Comparison of ENCODE assay signal across 22 cellular contexts in the genomic region with DNA sequence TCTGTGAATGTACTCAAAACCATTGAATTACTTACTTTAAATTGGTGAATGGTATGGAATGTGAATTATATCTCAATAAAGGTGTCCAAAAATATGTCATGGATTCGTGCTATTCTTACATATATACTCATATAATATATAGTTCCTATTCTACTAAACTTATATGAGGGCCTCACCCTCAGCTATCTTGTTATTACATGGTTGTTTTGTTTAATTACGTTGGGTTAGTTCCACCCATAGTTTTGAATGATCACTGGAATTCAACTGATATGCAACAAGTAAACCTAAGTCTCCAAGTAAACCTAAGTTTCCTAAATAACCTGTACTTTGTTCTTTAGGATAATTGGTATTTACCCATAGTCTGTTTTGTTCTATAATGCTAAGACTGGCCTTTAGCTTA. TPM values are rescaled to one million over a fixed set of nuclear protein-coding genes. Genes with fewer than 3 reads are reported as not detected.
DNase-seq lines count a peak whose midpoint lies in the region; ATAC-seq, FAIRE-seq and TF ChIP-seq lines count a peak whose summit lies in the region.
"Had no signal": no experiment of that assay in that cellular context is flagged by ENCODE, and none has a peak within 500 bp of the region (broad histone marks: within the 10 kb centered on the region; RNA-seq: fewer than 3 reads in every experiment).

No MANE protein-coding gene starts in this region.

- peak; percentile 81 for FAIRE-seq in astrocyte (lab: Jason Lieb, UNC)
- peak; percentile 92 for FAIRE-seq in pancreas (lab: Jason Lieb, UNC)
- FAIRE-seq: A204.1, D721Med, G401.6, GM12891, GM19239 had no signal

- H3K4me2 ChIP-seq in astrocyte (ENCODE audit: low read length), result no peak overlapping the region
- H3K4me2 ChIP-seq: BLaER1 treated with 17β-estradiol and CSF1 and Interleukin-3, amounts not matched to agents 10 nM and 100 nM had no signal

- no peak overlapping the region for H3K9ac ChIP-seq in astrocyte (ENCODE audit: low read length)
- H3K9ac ChIP-seq: BLaER1 treated with 17β-estradiol and CSF1 and Interleukin-3, amounts not matched to agents 10 nM and 100 nM had no signal

- H3K27ac Mint-ChIP-seq in astrocyte (ENCODE audit: unreplicated experiment), result no peak overlapping the region
- H3K27ac Mint-ChIP-seq: B cell; CD4-positive, alpha-beta T cell; CD8-positive, alpha-beta T cell had no signal

- H3K36me3 ChIP-seq in astrocyte (ENCODE audit: insufficient read depth, low read length) (no peaks in the 10 kb centered on the region), pancreas (no peaks in the 10 kb centered on the region)
- H3K36me3 ChIP-seq: BLaER1 treated with 17β-estradiol and CSF1 and Interleukin-3, amounts not matched to agents 10 nM and 100 nM had no signal

- in situ Hi-C loops in KBM-7 (cut with MboI; ENCODE audit: low pct_unique_long_range_greater_than_20kb, low sequenced_read_pairs), result no loop called here

- no peak overlapping the region for H2AFZ ChIP-seq in astrocyte (ENCODE audit: low read depth, low read length)

- no peaks in the 10 kb centered on the region for H4K20me1 ChIP-seq in astrocyte (ENCODE audit: insufficient read depth, low read length)
- H4K20me1 ChIP-seq: BLaER1 treated with 17β-estradiol and CSF1 and Interleukin-3, amounts not matched to agents 10 nM and 100 nM had no signal

- no peak overlapping the region for H3K4me3 Mint-ChIP-seq in astrocyte (ENCODE audit: unreplicated experiment)
- H3K4me3 Mint-ChIP-seq: B cell; CD4-positive, alpha-beta T cell; CD8-positive, alpha-beta T cell had no signal

- H3K9me3 ChIP-seq in astrocyte (ENCODE audit: insufficient read depth, low read depth, low read length) (no peaks in the 10 kb centered on the region), pancreas (no peaks in the 10 kb centered on the region)
- H3K9me3 ChIP-seq: BLaER1 treated with 17β-estradiol and CSF1 and Interleukin-3, amounts not matched to agents 10 nM and 100 nM; Caco-2 had no signal

- no peaks in the 10 kb centered on the region for H3K9me3 Mint-ChIP-seq in astrocyte (ENCODE audit: unreplicated experiment)
- H3K9me3 Mint-ChIP-seq: CD4-positive, alpha-beta T cell; CD8-positive, alpha-beta T cell had no signal

- peak; percentile 91 for ATAC-seq in left colon
- ATAC-seq in pancreas, result no peak
- ATAC-seq: CD8-positive, alpha-beta T cell had no signal

- H3K79me2 ChIP-seq in astrocyte (ENCODE audit: insufficient read depth, low read length), result no peaks in the 10 kb centered on the region

- H3K4me1 ChIP-seq in astrocyte (ENCODE audit: insufficient read depth, low read length), result no peaks in the 10 kb centered on the region
- no peaks in the 10 kb centered on the region for H3K4me1 ChIP-seq in pancreas
- H3K4me1 ChIP-seq: Caco-2 had no signal

- H3K4me3 ChIP-seq in astrocyte (ENCODE audit: insufficient read depth, low read depth, low read length) (no peak overlapping the region), pancreas (no peak overlapping the region)
- H3K4me3 ChIP-seq: BLaER1 treated with 17β-estradiol and CSF1 and Interleukin-3, amounts not matched to agents 10 nM and 100 nM had no signal

- no peaks in the 10 kb centered on the region for H3K36me3 Mint-ChIP-seq in astrocyte (ENCODE audit: low read depth, unreplicated experiment)
- H3K36me3 Mint-ChIP-seq: CD8-positive, alpha-beta T cell had no signal

- peaks cover 3% of the 10 kb centered on the region for H3K4me1 Mint-ChIP-seq in astrocyte (ENCODE audit: low read depth, unreplicated experiment)
- H3K4me1 Mint-ChIP-seq: B cell had no signal

- no peaks in the 10 kb centered on the region for H3K27me3 Mint-ChIP-seq in astrocyte (ENCODE audit: low read depth, unreplicated experiment)
- H3K27me3 Mint-ChIP-seq: B cell; CD4-positive, alpha-beta T cell had no signal

- H3K27me3 ChIP-seq in astrocyte (ENCODE audit: insufficient read depth, low read length) (no peaks in the 10 kb centered on the region), pancreas (no peaks in the 10 kb centered on the region)
- H3K27me3 ChIP-seq: BLaER1 treated with 17β-estradiol and CSF1 and Interleukin-3, amounts not matched to agents 10 nM and 100 nM had no signal

- DNase-seq in astrocyte (ENCODE audit: low read depth), result no peak
- no peak for DNase-seq in left colon
- DNase-seq in pancreas, result no peak
- DNase-seq in cerebellum (ENCODE audit: low spot score), result no peak
- DNase-seq in SK-N-DZ (ENCODE audit: low spot score), result no peak
- DNase-seq in KBM-7, result no peak
- DNase-seq: 8988T; AML-193; Caco-2; Calu3; CD4-positive, alpha-beta T cell; CD8-positive, alpha-beta T cell; DMS79 treated with DMSO at 0.1 percent for 48 hours; GF-D8 had no signal

- TF ChIP-seq CTCF in astrocyte (IDR thresholded peaks at IDR 0.05; ENCODE audit: insufficient read depth, low read depth, low read length) (no peak), pancreas (IDR thresholded peaks at IDR 0.05) (no peak)

- intact Hi-C loops in left colon (cut with DNase I, micrococcal nuclease) (no loop called here), pancreas (cut with DNase I) (no loop called here)

- no peak overlapping the region for H3K27ac ChIP-seq in astrocyte (ENCODE audit: low read depth, low read length)
- no peak overlapping the region for H3K27ac ChIP-seq in pancreas
- H3K27ac ChIP-seq: BLaER1 treated with 17β-estradiol and CSF1 and Interleukin-3, amounts not matched to agents 10 nM and 100 nM; C4-2B had no signal

- 51 to 73% methylated on average over 2 of the region's 2 CpGs for WGBS in pancreas, 2 donors

RNA-seq across cellular contexts. Expression of gene CD99L2, which starts 30.6 kb away (rescaled TPM):
- total RNA-seq in astrocyte (38.4 and 41.2 TPM in 2 replicates), left colon (10 to 100 TPM; 11.3 to 16.9 TPM), pancreas (10 to 100 TPM; 10.4 to 16.9 (median 15.7) TPM), cerebellum (31.4 TPM)
- polyA plus RNA-seq in pancreas, result 10 to 100 TPM; 17.7 to 25.1 TPM
- polyA plus RNA-seq in SK-N-DZ (2014; cell fraction: cytosol; rRNA removed), result 35.1 and 35.7 TPM in 2 replicates
- polyA plus RNA-seq in SK-N-DZ (2014; cell fraction: nucleus; rRNA removed), result 11.5 and 12.5 TPM in 2 replicates

RNA-seq across cellular contexts. Expression of gene HMGB3, which starts 54.1 kb away (rescaled TPM):
- total RNA-seq in astrocyte (25.8 and 34.7 TPM in 2 replicates), left colon (10 to 100 TPM; 39.0 to 39.1 TPM), pancreas (10 to 100 TPM in 2 of 6 donors, 1 to 10 TPM in 4; 3.9 to 12.8 (median 5.5) TPM), cerebellum (35.7 TPM)
- 10 to 100 TPM in 1 of 2 donors, 1 to 10 TPM in 1; 9.5 to 17.4 TPM for polyA plus RNA-seq in pancreas
- 75.5 and 93.5 TPM in 2 replicates for polyA plus RNA-seq in SK-N-DZ (2014; cell fraction: cytosol; rRNA removed)
- polyA plus RNA-seq in SK-N-DZ (2014; cell fraction: nucleus; rRNA removed), result 55.8 and 62.7 TPM in 2 replicates
